Comparison of ENCODE assay signal across 8 cellular contexts in the genomic region with DNA sequence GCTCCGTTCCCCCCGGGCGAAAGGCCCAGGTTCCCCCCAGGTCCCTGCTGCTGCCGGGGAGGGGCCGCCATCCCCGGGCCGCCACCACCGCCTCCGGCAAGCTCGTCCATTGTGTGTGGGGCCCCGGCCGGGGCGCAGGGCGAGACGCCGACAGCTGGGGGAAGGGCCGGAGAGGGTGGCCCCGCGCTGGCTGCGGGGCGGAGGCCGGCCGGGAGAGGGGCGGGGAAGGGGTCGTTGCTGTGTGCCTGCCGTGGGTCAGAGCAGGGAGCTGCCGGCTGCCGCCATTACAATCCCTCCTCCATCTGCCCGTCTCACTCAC. TPM values are rescaled to one million over a fixed set of nuclear protein-coding genes. Genes with fewer than 3 reads are reported as not detected.
DNase-seq lines count a peak whose midpoint lies in the region; ATAC-seq and TF ChIP-seq lines count a peak whose summit lies in the region.

A gene with protein sequence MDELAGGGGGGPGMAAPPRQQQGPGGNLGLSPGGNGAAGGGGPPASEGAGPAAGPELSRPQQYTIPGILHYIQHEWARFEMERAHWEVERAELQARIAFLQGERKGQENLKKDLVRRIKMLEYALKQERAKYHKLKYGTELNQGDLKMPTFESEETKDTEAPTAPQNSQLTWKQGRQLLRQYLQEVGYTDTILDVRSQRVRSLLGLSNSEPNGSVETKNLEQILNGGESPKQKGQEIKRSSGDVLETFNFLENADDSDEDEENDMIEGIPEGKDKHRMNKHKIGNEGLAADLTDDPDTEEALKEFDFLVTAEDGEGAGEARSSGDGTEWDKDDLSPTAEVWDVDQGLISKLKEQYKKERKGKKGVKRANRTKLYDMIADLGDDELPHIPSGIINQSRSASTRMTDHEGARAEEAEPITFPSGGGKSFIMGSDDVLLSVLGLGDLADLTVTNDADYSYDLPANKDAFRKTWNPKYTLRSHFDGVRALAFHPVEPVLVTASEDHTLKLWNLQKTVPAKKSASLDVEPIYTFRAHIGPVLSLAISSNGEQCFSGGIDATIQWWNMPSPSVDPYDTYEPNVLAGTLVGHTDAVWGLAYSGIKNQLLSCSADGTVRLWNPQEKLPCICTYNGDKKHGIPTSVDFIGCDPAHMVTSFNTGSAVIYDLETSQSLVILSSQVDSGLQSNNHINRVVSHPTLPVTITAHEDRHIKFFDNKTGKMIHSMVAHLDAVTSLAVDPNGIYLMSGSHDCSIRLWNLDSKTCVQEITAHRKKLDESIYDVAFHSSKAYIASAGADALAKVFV (minus strand): TSS at position 304 of the 319 bp plus-strand sequence. CDS start 194 bp downstream, at position 110.

- H3K36me3 ChIP-seq in HAP-1 (replicated peaks): peaks cover 6% of the 10 kb centered on the region
- no peaks in the 10 kb centered on the region for H3K36me3 ChIP-seq in gastroesophageal sphincter

- ATAC-seq in T-helper 17 cell (no peak), gastroesophageal sphincter (no peak)

- H3K9me3 ChIP-seq in HAP-1: no peaks in the 10 kb centered on the region
- H3K9me3 ChIP-seq in T-helper 17 cell (ENCODE audit: control insufficient read depth, low read length, poor library complexity, severe bottlenecking): no peaks in the 10 kb centered on the region
- no peaks in the 10 kb centered on the region for H3K9me3 ChIP-seq in gastroesophageal sphincter

- H3K4me1 Mint-ChIP-seq in T-helper 17 cell: peaks cover 41% of the 10 kb centered on the region

- peak within 1 kb of the TSS; percentile 99 for H3K4me3 Mint-ChIP-seq in T-helper 17 cell

- no peaks in the 10 kb centered on the region for H3K27me3 ChIP-seq in HAP-1 (ENCODE audit: low read depth)
- no peaks in the 10 kb centered on the region for H3K27me3 ChIP-seq in gastroesophageal sphincter

- no peak for TF ChIP-seq CTCF in gastroesophageal sphincter (IDR thresholded peaks at IDR 0.05)

- peaks cover 6% of the 10 kb centered on the region for H3K36me3 Mint-ChIP-seq in T-helper 17 cell (ENCODE audit: low read depth)

- H3K27me3 Mint-ChIP-seq in T-helper 17 cell: no peaks in the 10 kb centered on the region

- peak within 1 kb of the TSS; percentile 89 for H3K4me3 ChIP-seq in HAP-1
- peak within 1 kb of the TSS; percentile 94 to 98 for H3K4me3 ChIP-seq in gastroesophageal sphincter

- H3K4me1 ChIP-seq in HAP-1 (peaks cover 9% of the 10 kb centered on the region), gastroesophageal sphincter (peaks cover 0 to 53% (median 0%) of the 10 kb centered on the region in 3 donors)

- in situ Hi-C loops in HAP-1 (cut with MboI; ENCODE audit: low sequenced_read_pairs): no loop called here

- TF ChIP-seq POLR2A in gastroesophageal sphincter (IDR thresholded peaks at IDR 0.05): no peak

- no peak for DNase-seq in HAP-1 (ENCODE audit: low spot score in 2 of 2)
- DNase-seq in T-helper 17 cell: no peak
- no peak for DNase-seq in posterior vena cava (ENCODE audit: low spot score)
- no peak for DNase-seq in NOMO-1 treated with dmso at 0.1 percent for 144 hours (lab: John Stamatoyannopoulos, UW; ENCODE audit: unreplicated experiment)
- no peak for DNase-seq in posterior cingulate gyrus
- DNase-seq in activated CD4-positive, alpha-beta T cell treated with anti-CD3 and anti-CD28 coated beads for 4 hours: no peak
- no peak for DNase-seq in UCSD-AML1 (lab: John Stamatoyannopoulos, UW; ENCODE audit: unreplicated experiment)

- H3K27ac Mint-ChIP-seq in T-helper 17 cell: peak within 1 kb of the TSS; percentile 98

- intact Hi-C loops in posterior vena cava (cut with DNase I): loop anchor here (5.0 to 10.0 kb wide), 2 partner anchors 34 to 49 kb away; no protein-coding TSS in a partner anchor
- intact Hi-C loops in posterior cingulate gyrus (cut with DNase I): loop anchor here (5.0 kb wide), 1 partner anchor 181 kb away; a partner anchor contains a TSS

- TF ChIP-seq EP300 in gastroesophageal sphincter (IDR thresholded peaks at IDR 0.05): no peak

- H3K27ac ChIP-seq in gastroesophageal sphincter: peak within 1 kb of the TSS; percentile 98 to 100 (median 100)

- no CpG with 5 or more reads among the region's 29 CpGs for WGBS in gastroesophageal sphincter (ENCODE audit: low coverage in 1 of 2), 2 donors

RNA-seq across cellular contexts. Expression of the gene that starts here (rescaled TPM):
- total RNA-seq in T-helper 17 cell (10 to 100 TPM; 23.1 to 25.1 TPM), gastroesophageal sphincter (10 to 100 TPM; 68.4 to 99.6 (median 77.2) TPM), posterior vena cava (10 to 100 TPM; 48.2 to 57.4 TPM)
